In the genomic region with DNA sequence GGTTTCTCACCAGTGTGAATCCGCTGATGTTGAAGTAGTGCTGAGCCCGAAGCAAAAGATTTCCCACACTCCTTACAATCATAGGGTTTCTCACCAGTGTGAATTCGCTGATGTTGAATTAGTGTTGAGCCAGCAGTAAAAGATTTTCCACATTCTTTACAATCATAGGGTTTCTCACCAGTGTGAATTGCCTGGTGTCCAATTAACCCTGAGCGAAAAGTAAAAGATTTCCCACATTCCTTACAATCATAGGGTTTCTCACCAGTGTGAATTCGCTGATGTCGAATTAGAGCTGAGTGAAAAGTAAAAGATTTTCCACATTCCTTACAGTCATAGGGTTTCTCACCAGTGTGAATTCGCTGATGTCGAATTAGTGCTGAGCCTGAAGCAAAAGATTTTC, we compare ENCODE assay signal across 8 cellular contexts. TPM values are rescaled to one million over a fixed set of nuclear protein-coding genes. Genes with fewer than 3 reads are reported as not detected.
DNase-seq lines count a peak whose midpoint lies in the region; ATAC-seq, FAIRE-seq and TF ChIP-seq lines count a peak whose summit lies in the region.
"Not testable (repeated sequence)": the region's sequence is repeated elsewhere in the genome, so short reads cannot be mapped to it uniquely, and the experiment has no call there.

No MANE protein-coding gene starts in this region.

- H3K4me3 ChIP-seq in BLaER1 (peak overlapping the region; percentile 38), GM23338 (peak overlapping the region; percentile 36; the same call in 1 of the 2 replicates), HUES6 (ENCODE audit: low read depth, low read length) (0 out of 2 replicates have a peak overlapping the region, but pooled peaks have one; percentile 12), adipocyte (ENCODE audit: low read length) (peak overlapping the region; percentile 73), kidney (ENCODE audit: low read length in 2 of 2) (peak overlapping the region; percentile 6 to 47), stomach smooth muscle (ENCODE audit: low read length in 2 of 2) (peak overlapping the region; percentile 3 to 28)
- peak overlapping the region; percentile 5 for H3K4me3 ChIP-seq in naive thymus-derived CD4-positive, alpha-beta T cell (ENCODE audit: low read length)

- H2AFZ ChIP-seq in GM23338 = not testable (repeated sequence)

- H3K36me3 Mint-ChIP-seq in GM23338 (ENCODE audit: low read depth) (peaks cover 99% of the 10 kb centered on the region), endothelial cell (ENCODE audit: low read depth, unreplicated experiment) (peaks cover 91% of the 10 kb centered on the region)
- H3K36me3 Mint-ChIP-seq in naive thymus-derived CD4-positive, alpha-beta T cell = peaks cover 31 to 84% (median 80%) of the 10 kb centered on the region in 5 donors

- intact Hi-C loops in kidney (cut with DNase I); naive thymus-derived CD4-positive, alpha-beta T cell (cut with micrococcal nuclease): not testable (repeated sequence)

- CTCF ChIA-PET in naive thymus-derived CD4-positive, alpha-beta T cell (lab: Charles Lee) = not testable (repeated sequence)

- not testable (repeated sequence) for H3K9ac ChIP-seq in BLaER1; HUES6 (ENCODE audit: low read length); adipocyte (ENCODE audit: low read length); kidney (ENCODE audit: low read length in 2 of 2); stomach smooth muscle (ENCODE audit: low read length in 2 of 2)

- H3K4me1 ChIP-seq in BLaER1; GM23338 (ENCODE audit: insufficient read depth); HUES6 (ENCODE audit: control insufficient read depth, insufficient read depth, low read length); adipocyte (ENCODE audit: control insufficient read depth, insufficient read depth, low read length); kidney (ENCODE audit: control insufficient read depth in 1 of 2, insufficient read depth in 1 of 2, low read depth in 1 of 2, low read length in 2 of 2); naive thymus-derived CD4-positive, alpha-beta T cell (ENCODE audit: control insufficient read depth in 2 of 2, insufficient read depth in 2 of 2, low read length in 2 of 2); stomach smooth muscle (ENCODE audit: control insufficient read depth, insufficient read depth, low read length): not testable (repeated sequence)

- H3K27me3 Mint-ChIP-seq in GM23338 (ENCODE audit: insufficient read depth, low read depth, poor library complexity); endothelial cell (ENCODE audit: unreplicated experiment); naive thymus-derived CD4-positive, alpha-beta T cell: not testable (repeated sequence)

- H3K36me3 ChIP-seq in BLaER1 (peaks cover 100% of the 10 kb centered on the region), GM23338 (ENCODE audit: insufficient read depth) (peaks cover 94% of the 10 kb centered on the region), HUES6 (ENCODE audit: control insufficient read depth, insufficient read depth, low read length) (peaks cover 91% of the 10 kb centered on the region), adipocyte (ENCODE audit: control insufficient read depth, insufficient read depth, low read length, severe bottlenecking) (peaks cover 81% of the 10 kb centered on the region), kidney (ENCODE audit: control insufficient read depth in 1 of 2, insufficient read depth in 2 of 2, low read length in 2 of 2) (peaks cover 12 to 29% of the 10 kb centered on the region in 2 donors), stomach smooth muscle (ENCODE audit: control insufficient read depth in 2 of 2, insufficient read depth in 2 of 2, low read length in 2 of 2) (peaks cover 32 to 47% of the 10 kb centered on the region in 2 donors)
- peaks cover 0 to 52% (median 13%) of the 10 kb centered on the region in 3 experiments for H3K36me3 ChIP-seq in naive thymus-derived CD4-positive, alpha-beta T cell (ENCODE audit: control insufficient read depth in 2 of 3, insufficient read depth in 3 of 3, low read length in 3 of 3)

- not testable (repeated sequence) for H3K4me1 Mint-ChIP-seq in GM23338; endothelial cell (ENCODE audit: unreplicated experiment); naive thymus-derived CD4-positive, alpha-beta T cell

- H4K20me1 ChIP-seq in BLaER1; GM23338 (replicated peaks; ENCODE audit: insufficient read depth): not testable (repeated sequence)

- POLR2A ChIA-PET in naive thymus-derived CD4-positive, alpha-beta T cell (lab: Charles Lee) = not testable (repeated sequence)

- not testable (repeated sequence) for H3K27me3 ChIP-seq in BLaER1; GM23338 (ENCODE audit: insufficient read depth); HUES6 (ENCODE audit: control insufficient read depth, insufficient read depth, low read length); adipocyte (replicated peaks; ENCODE audit: control insufficient read depth, insufficient read depth, low read length); naive thymus-derived CD4-positive, alpha-beta T cell (ENCODE audit: control insufficient read depth in 2 of 2, insufficient read depth in 2 of 2, low read length in 2 of 2); stomach smooth muscle (ENCODE audit: control insufficient read depth in 1 of 2, insufficient read depth in 2 of 2, low read length in 2 of 2)

- ATAC-seq in GM23338; naive thymus-derived CD4-positive, alpha-beta T cell: not testable (repeated sequence)

- TF ChIP-seq CTCF in GM23338 (conservative IDR thresholded peaks at IDR 0.05; ENCODE audit: low read depth in 2 of 2); endothelial cell (IDR thresholded peaks at IDR 0.05; ENCODE audit: unreplicated experiment); kidney (IDR thresholded peaks at IDR 0.05; ENCODE audit: borderline replicate concordance, extremely low read depth, insufficient read depth): not testable (repeated sequence)

- not testable (repeated sequence) for H3K4me2 ChIP-seq in BLaER1, GM23338

- H3K27ac ChIP-seq in BLaER1; GM23338 (ENCODE audit: low read depth); HUES6 (ENCODE audit: low read depth, low read length); kidney (ENCODE audit: low read depth in 2 of 2, low read length in 2 of 2); naive thymus-derived CD4-positive, alpha-beta T cell (ENCODE audit: low read depth, low read length); stomach smooth muscle (ENCODE audit: low read length): not testable (repeated sequence)

- H3K27ac Mint-ChIP-seq in GM23338; endothelial cell (ENCODE audit: unreplicated experiment); naive thymus-derived CD4-positive, alpha-beta T cell: not testable (repeated sequence)

- H3F3A ChIP-seq in GM23338 (replicated peaks; ENCODE audit: low read depth) = peaks cover 21% of the 10 kb centered on the region; the same call in 1 of the 2 replicates

- not testable (repeated sequence) for DNase-seq in GM23338 (ENCODE audit: low spot score); adipocyte (ENCODE audit: low read depth); endothelial cell (ENCODE audit: low spot score); kidney; naive thymus-derived CD4-positive, alpha-beta T cell

- H3K79me2 ChIP-seq in GM23338 (replicated peaks; ENCODE audit: insufficient read depth) = peaks cover 67% of the 10 kb centered on the region

- H3K9me3 ChIP-seq in BLaER1 (peaks cover 100% of the 10 kb centered on the region), HUES6 (ENCODE audit: control insufficient read depth, insufficient read depth, low read depth, low read length) (peaks cover 94% of the 10 kb centered on the region), adipocyte (ENCODE audit: control insufficient read depth, low read length) (peaks cover 100% of the 10 kb centered on the region), kidney (ENCODE audit: control insufficient read depth in 1 of 2, low read length in 2 of 2) (peaks cover 51 to 95% of the 10 kb centered on the region in 2 donors), stomach smooth muscle (ENCODE audit: control insufficient read depth in 2 of 2, low read length in 2 of 2) (peaks cover 42 to 79% of the 10 kb centered on the region in 2 donors)
- peaks cover 17 to 97% (median 58%) of the 10 kb centered on the region in 3 experiments for H3K9me3 ChIP-seq in naive thymus-derived CD4-positive, alpha-beta T cell (ENCODE audit: control insufficient read depth in 2 of 3, low read length in 3 of 3)

- H3K9me3 Mint-ChIP-seq in GM23338 = peaks cover 98% of the 10 kb centered on the region
- H3K9me3 Mint-ChIP-seq in endothelial cell (ENCODE audit: unreplicated experiment) = peaks cover 69% of the 10 kb centered on the region
- peaks cover 6 to 98% (median 80%) of the 10 kb centered on the region in 11 donors for H3K9me3 Mint-ChIP-seq in naive thymus-derived CD4-positive, alpha-beta T cell

- H3K9me2 ChIP-seq in GM23338 (ENCODE audit: insufficient read depth) = not testable (repeated sequence)

- H3K4me3 Mint-ChIP-seq in GM23338; naive thymus-derived CD4-positive, alpha-beta T cell: not testable (repeated sequence)
- H3K4me3 Mint-ChIP-seq in endothelial cell (ENCODE audit: unreplicated experiment) = peak overlapping the region; percentile 86

- FAIRE-seq in kidney (lab: Jason Lieb, UNC) = not testable (repeated sequence)

RNA-seq across cellular contexts. Expression of gene ZNF850, which starts 23.0 kb away (rescaled TPM):
- 41.1 and 43.9 TPM in 2 replicates for total RNA-seq in GM23338 (2014; rRNA removed; shearing (Covaris generic))
- polyA plus RNA-seq in GM23338 (2016; fragmentation: Nextera tagmentation; extraction: Ambion mirVana) (7.7 and 8.7 TPM in 2 replicates), kidney (ENCODE audit: insufficient read depth, low read depth, low replicate concordance) (0.09 TPM)
- total RNA-seq in endothelial cell (ENCODE audit: unreplicated experiment) (7.0 TPM), kidney (4.2 TPM)
- 1 to 10 TPM; 1.9 to 4.8 (median 4.3) TPM for total RNA-seq in naive thymus-derived CD4-positive, alpha-beta T cell
- under 1 TPM; 0.46 to 0.99 TPM for polyA plus RNA-seq in naive thymus-derived CD4-positive, alpha-beta T cell

Comparison
In these comparisons a context has a peak if more than half of its experiments do, and no peak if none do; other contexts are left out.
1. H3K4me3 ChIP-seq: peak in every context shown above with its lines; median percentile 73 in adipocyte; 38 in BLaER1; 36 in GM23338; 26 in kidney; 16 in stomach smooth muscle; 12 in HUES6; 5 in naive thymus-derived CD4-positive, alpha-beta T cell.